Comparison of ENCODE assay signal across 12 cellular contexts in the genomic region with DNA sequence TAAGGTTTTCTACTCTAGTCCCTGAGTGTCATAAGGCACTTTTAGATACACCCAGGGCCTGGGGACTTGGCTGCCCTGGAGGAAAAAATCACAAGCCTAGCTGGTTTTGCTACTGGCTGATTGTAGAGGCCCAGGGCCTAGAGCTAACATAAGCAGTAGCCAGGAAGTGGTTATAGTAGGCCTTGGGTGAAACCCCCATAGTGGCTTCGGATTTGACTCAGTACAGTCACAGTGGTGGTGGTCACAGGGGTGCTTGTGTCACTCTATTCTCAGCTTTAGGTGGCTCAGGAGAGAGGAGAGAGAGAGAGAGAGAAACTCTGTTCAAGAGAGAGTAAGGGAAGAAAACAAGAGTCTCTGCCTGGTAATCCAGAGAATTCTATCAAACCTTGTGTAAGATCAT.
DNase-seq lines count a peak whose midpoint lies in the region; ATAC-seq and TF ChIP-seq lines count a peak whose summit lies in the region.
"Had no signal": no experiment of that assay in that cellular context is flagged by ENCODE, and none has a peak within 500 bp of the region (broad histone marks: within the 10 kb centered on the region; RNA-seq: fewer than 3 reads in every experiment).

No MANE protein-coding gene starts in this region.

- intact Hi-C loops in lower lobe of right lung (cut with DNase I), result no loop called here

- no peak for TF ChIP-seq CTCF in GM12865 (IDR thresholded peaks at IDR 0.05; ENCODE audit: insufficient read depth, low read depth, low read length, missing control alignments)
- TF ChIP-seq CTCF in lower lobe of right lung (IDR thresholded peaks at IDR 0.05), result no peak

- ATAC-seq in GM19023 (IDR thresholded peaks at IDR 0.05; ENCODE audit: unreplicated experiment), result peak; percentile 99
- peak; percentile 99 for ATAC-seq in HG02571 (IDR thresholded peaks at IDR 0.05; ENCODE audit: unreplicated experiment)
- ATAC-seq in HG03280 (IDR thresholded peaks at IDR 0.05; ENCODE audit: unreplicated experiment), result peak; percentile 88
- no peak for ATAC-seq in lower lobe of right lung

- no peak overlapping the region for H3K27ac ChIP-seq in lower lobe of right lung

- no peaks in the 10 kb centered on the region for H3K36me3 ChIP-seq in lower lobe of right lung

- H3K9me3 ChIP-seq in lower lobe of right lung, result no peaks in the 10 kb centered on the region

- H3K4me3 ChIP-seq in GM12865 (ENCODE audit: low read depth, low read length), result no peak overlapping the region
- H3K4me3 ChIP-seq in lower lobe of right lung, result no peak overlapping the region

- peak; percentile 45 for DNase-seq in GM12865 (ENCODE audit: low read depth)
- DNase-seq in DMS153 (lab: John Stamatoyannopoulos, UW), result no peak
- DNase-seq in foreskin melanocyte, result no peak
- no peak for DNase-seq in lower lobe of right lung
- DNase-seq in stimulated activated CD8-positive, alpha-beta memory T cell treated with anti-CD3 and anti-CD28 coated beads, Interleukin-4, amount 100 ng/mL, for 48 hours, result no peak
- DNase-seq: activated CD4-positive, CD25-positive, alpha-beta regulatory T cell treated with anti-CD3 and anti-CD28 coated beads, Interleukin-2, amount 50 U/mL, for 72 hours; activated gamma-delta T cell treated with Interleukin-2 at 50 U/mL for 16 hours; central memory CD4-positive, alpha-beta T cell; NCI-H1694 treated with DMSO at 0.1 percent for 48 hours had no signal

- no peaks in the 10 kb centered on the region for H3K27me3 ChIP-seq in lower lobe of right lung (ENCODE audit: low read depth)

- no peaks in the 10 kb centered on the region for H3K4me1 ChIP-seq in lower lobe of right lung

Comparison
In these comparisons a context has a peak if more than half of its experiments do, and no peak if none do; other contexts are left out.
1. ATAC-seq: peak in GM19023 (single experiment), HG02571 (single experiment) and HG03280 (single experiment); none in lower lobe of right lung (0 of 2).